ENCODE assay signal across 8 cellular contexts in the genomic region with DNA sequence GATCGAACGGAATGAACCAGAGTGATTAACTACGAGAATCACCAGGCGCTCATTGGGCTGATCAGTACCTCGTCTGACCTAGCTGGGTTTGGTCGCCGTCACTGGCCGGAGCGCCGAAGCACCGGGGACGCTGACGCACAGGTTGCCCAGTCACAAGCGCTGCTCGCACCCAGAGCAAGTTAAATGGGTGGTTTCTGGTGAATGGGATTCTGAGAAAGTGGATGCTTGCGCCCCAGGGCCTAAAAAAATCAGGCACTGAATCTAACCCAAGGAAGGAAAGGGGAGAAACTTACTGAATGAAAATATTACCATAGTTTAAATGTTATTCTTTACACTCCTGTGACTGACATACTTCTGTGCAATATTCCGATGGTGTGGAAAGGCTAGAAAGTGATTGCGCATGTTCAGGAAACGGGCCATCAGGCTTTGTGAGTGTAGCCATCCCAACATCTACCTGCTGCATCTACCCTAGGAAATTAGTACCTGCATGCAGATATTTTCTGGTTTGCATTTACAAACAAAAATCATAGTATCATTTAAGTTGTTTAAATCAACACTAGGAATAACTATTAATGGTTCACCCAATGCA. TPM values are rescaled to one million over a fixed set of nuclear protein-coding genes. Genes with fewer than 3 reads are reported as not detected.
DNase-seq lines count a peak whose midpoint lies in the region; ATAC-seq, FAIRE-seq and TF ChIP-seq lines count a peak whose summit lies in the region.

No MANE protein-coding gene starts in this region.

- DNase-seq in AG08395 (ENCODE audit: low spot score) (peak; percentile 6), mammary epithelial cell (no peak), lower leg skin (ENCODE audit: low spot score in 2 of 2) (no peak), upper lobe of left lung (peak in 1 of 2 donors; percentile 85), DMS153 treated with DMSO at 0.1 percent for 48 hours (lab: John Stamatoyannopoulos, UW; ENCODE audit: unreplicated experiment) (no peak), GM12892 (ENCODE audit: insufficient read length) (no peak)

- ATAC-seq in GM19397 (IDR thresholded peaks at IDR 0.05; ENCODE audit: unreplicated experiment): peak; percentile 40
- peak; percentile 49 to 66 for ATAC-seq in upper lobe of left lung (ENCODE audit: low FRiP score in 2 of 2)

- peaks cover 7 to 10% (median 8%) of the 10 kb centered on the region in 3 donors for H3K4me1 Mint-ChIP-seq in IgD-negative memory B cell

- H3K4me3 ChIP-seq in mammary epithelial cell (replicated peaks in 1 of 3; ENCODE audit: insufficient read depth in 1 of 3, low read depth in 2 of 3, low read length in 3 of 3) (peak overlapping the region; percentile 59 to 78 (median 72)), lower leg skin (ENCODE audit: low read depth, poor library complexity, severe bottlenecking) (peak overlapping the region; percentile 50), upper lobe of left lung (peak overlapping the region; percentile 1 to 80 (median 52))

- FAIRE-seq in GM12892 (lab: Jason Lieb, UNC): no peak

- intact Hi-C loops in mammary epithelial cell (cut with micrococcal nuclease): loop anchor here (10.0 kb wide), 2 partner anchors 54 to 104 kb away; no protein-coding TSS in a partner anchor
- intact Hi-C loops in lower leg skin (cut with DNase I; ENCODE audit: low total_unique reads): no loop called here

- H3K4me2 ChIP-seq in mammary epithelial cell (ENCODE audit: insufficient read depth, low read depth, low read length): peak overlapping the region; percentile 99

- no TSS peak for BruUV-seq in mammary epithelial cell (replicated peaks; lab: Mats Ljungman, UMichigan)

- no peaks in the 10 kb centered on the region for H3K27me3 ChIP-seq in mammary epithelial cell (ENCODE audit: insufficient read depth, low read length)
- no peaks in the 10 kb centered on the region for H3K27me3 ChIP-seq in upper lobe of left lung

- TF ChIP-seq CTCF in mammary epithelial cell (conservative IDR thresholded peaks at IDR 0.05 in 1 of 2, IDR thresholded peaks at IDR 0.05 in 1 of 2; ENCODE audit: extremely low read depth in 1 of 2, insufficient read depth in 1 of 2, low read depth in 1 of 2, low read length in 2 of 2) (no peak), lower leg skin (IDR thresholded peaks at IDR 0.05) (no peak), upper lobe of left lung (IDR thresholded peaks at IDR 0.05) (no peak)

- peak overlapping the region; percentile 50 for H3K9ac ChIP-seq in mammary epithelial cell (ENCODE audit: insufficient read depth, low read length)

- dilution Hi-C loops in mammary epithelial cell (cut with HindIII; ENCODE audit: low sequenced_read_pairs): no loop called here

- WGBS in mammary epithelial cell (ENCODE audit: low coverage, missing lambda C conversion rate): 22% methylated on average over 17 of the region's 19 CpGs
- WGBS in lower leg skin, 2 donors: 16 to 21% methylated on average over 16 to 19 of the region's 19 CpGs
- WGBS in upper lobe of left lung, 2 donors: 12 to 23% methylated on average over 11 to 18 of the region's 19 CpGs

- peak overlapping the region; percentile 15 to 74 (median 71) for H3K4me3 Mint-ChIP-seq in IgD-negative memory B cell

- H3K27ac ChIP-seq in mammary epithelial cell (ENCODE audit: insufficient read depth, low read depth, low read length) (no peak overlapping the region), upper lobe of left lung (peak overlapping the region in 3 of 4 donors; percentile 28 to 44 (median 40))

- H3K9me3 ChIP-seq in mammary epithelial cell (replicated peaks; ENCODE audit: insufficient read depth, low read length) (no peaks in the 10 kb centered on the region), upper lobe of left lung (no peaks in the 10 kb centered on the region)

- in situ Hi-C loops in mammary epithelial cell (cut with MboI; ENCODE audit: low sequenced_read_pairs in 2 of 2): no loop called here

- TF ChIP-seq EP300 in upper lobe of left lung (IDR thresholded peaks at IDR 0.05): no peak

- no peaks in the 10 kb centered on the region for H3K9me3 Mint-ChIP-seq in IgD-negative memory B cell

- H3K36me3 ChIP-seq in mammary epithelial cell (ENCODE audit: insufficient read depth, low read length) (no peaks in the 10 kb centered on the region), upper lobe of left lung (no peaks in the 10 kb centered on the region)

- no peaks in the 10 kb centered on the region for H3K79me2 ChIP-seq in mammary epithelial cell (ENCODE audit: insufficient read depth, low read length)

- H2AFZ ChIP-seq in mammary epithelial cell (ENCODE audit: low read depth, low read length): peak overlapping the region; percentile 99

- peaks cover 11% of the 10 kb centered on the region for H3K27me3 Mint-ChIP-seq in IgD-negative memory B cell

- CTCF ChIA-PET in mammary epithelial cell (lab: Charles Lee; ENCODE audit: low non-redundant PET): interaction anchor here (1.2 kb wide), 1 partner anchor 126 kb away, joined by 3 read pairs; no protein-coding TSS in a partner anchor

- TF ChIP-seq POLR2A in lower leg skin (IDR thresholded peaks at IDR 0.05) (no peak), upper lobe of left lung (IDR thresholded peaks at IDR 0.05) (peak in 1 of 4 donors; percentile 17), GM12892 (IDR thresholded peaks at IDR 0.05; ENCODE audit: low read depth, low read length) (no peak)

- H3K4me1 ChIP-seq in mammary epithelial cell (ENCODE audit: insufficient read depth, low read length) (peaks cover 15% of the 10 kb centered on the region), upper lobe of left lung (peaks cover 0 to 13% (median 9%) of the 10 kb centered on the region in 4 donors)

- H4K20me1 ChIP-seq in mammary epithelial cell (ENCODE audit: insufficient read depth, low read length): no peaks in the 10 kb centered on the region

- no peaks in the 10 kb centered on the region for H3K36me3 Mint-ChIP-seq in IgD-negative memory B cell

- no peak overlapping the region for H3K27ac Mint-ChIP-seq in IgD-negative memory B cell

RNA-seq across cellular contexts. Expression of gene ABCG2, which starts 0.8 kb away (rescaled TPM):
- polyA plus RNA-seq in IgD-negative memory B cell (not detected), mammary epithelial cell (3.1 TPM)
- total RNA-seq in mammary epithelial cell (1 to 10 TPM; 2.5 to 5.4 TPM), lower leg skin (1 to 10 TPM in 3 of 4 donors, under 1 TPM in 1; 0.38 to 3.6 (median 1.3) TPM), upper lobe of left lung (10 to 100 TPM in 1 of 6 donors, 1 to 10 TPM in 4, not detected in 1; 3.8 to 11.7 (median 5.3) TPM)
- 2.1 TPM for polyA minus RNA-seq in mammary epithelial cell
- polyA plus RNA-seq in GM12892 (2012; ENCODE audit: missing spikeins): not detected
